In the genomic region with DNA sequence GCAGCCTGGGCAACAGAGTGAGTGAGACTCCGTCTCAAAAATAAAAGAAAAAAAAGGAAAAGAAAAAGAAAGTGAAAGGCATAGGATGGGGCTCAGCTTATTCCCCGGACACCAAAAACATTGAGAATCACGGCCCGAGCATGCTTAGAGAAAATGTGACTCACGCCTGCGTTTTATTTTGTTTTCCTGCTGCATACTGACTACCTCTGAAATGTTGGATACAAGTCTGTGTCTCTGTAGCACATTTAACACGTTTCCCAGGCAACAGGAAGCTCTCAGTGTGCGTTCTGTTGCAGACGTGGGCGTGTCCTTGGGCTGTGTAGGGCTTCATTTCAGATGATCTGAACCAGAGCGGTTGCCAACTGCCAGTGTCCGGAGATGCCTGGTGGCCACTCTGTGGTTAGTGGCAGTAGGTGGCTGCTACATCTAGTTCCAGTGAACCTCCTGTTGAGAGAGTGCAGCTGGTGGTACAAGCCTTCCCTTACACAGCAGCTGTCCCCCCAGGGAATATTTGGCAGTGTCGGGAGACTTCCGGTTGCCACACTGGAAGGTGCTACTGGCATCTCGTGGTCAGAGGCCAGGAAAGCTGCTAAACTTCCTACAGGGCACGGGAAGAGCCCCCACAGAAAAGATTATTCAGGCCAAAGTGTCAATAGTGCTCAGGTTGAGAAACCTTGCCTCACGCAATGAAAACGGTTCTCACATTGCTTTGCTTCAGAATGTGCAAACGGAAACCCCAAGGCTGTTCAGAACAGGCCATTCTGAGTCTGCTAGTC, we compare ENCODE assay signal across 8 cellular contexts. TPM values are rescaled to one million over a fixed set of nuclear protein-coding genes. Genes with fewer than 3 reads are reported as not detected.
A peak's percentile ranks its signal among the peaks of the same experiment; 100 is the strongest.
DNase-seq lines count a peak whose midpoint lies in the region; ATAC-seq and TF ChIP-seq lines count a peak whose summit lies in the region.

No MANE protein-coding gene starts in this region.

- H3K27ac ChIP-seq in OCI-LY1 (ENCODE audit: low read depth, low read length, poor library complexity, severe bottlenecking) (no peak overlapping the region), testis (peak overlapping the region; percentile 87 to 88)

- H4K20me1 ChIP-seq in OCI-LY1 (ENCODE audit: insufficient read depth, low read length): no peaks in the 10 kb centered on the region

- H3K79me2 ChIP-seq in OCI-LY1 (ENCODE audit: insufficient read depth, low read length): no peaks in the 10 kb centered on the region

- no peak for TF ChIP-seq POLR2A in testis (IDR thresholded peaks at IDR 0.05)

- peaks cover 12% of the 10 kb centered on the region for H3K4me1 ChIP-seq in OCI-LY1 (ENCODE audit: insufficient read depth, low read length, severe bottlenecking)
- H3K4me1 ChIP-seq in testis: peaks cover 57% of the 10 kb centered on the region

- H3K36me3 ChIP-seq in OCI-LY1 (ENCODE audit: insufficient read depth, low read length): no peaks in the 10 kb centered on the region
- H3K36me3 ChIP-seq in testis (ENCODE audit: low read depth, missing control alignments): no peaks in the 10 kb centered on the region

- H2AFZ ChIP-seq in OCI-LY1 (ENCODE audit: low read length): no peak overlapping the region

- H3K9me2 ChIP-seq in OCI-LY1 (ENCODE audit: low read depth, low read length): no peaks in the 10 kb centered on the region

- H3K4me2 ChIP-seq in OCI-LY1 (ENCODE audit: low read length): peak overlapping the region; percentile 57

- 24 to 27% methylated on average over 13 to 19 of the region's 19 CpGs for WGBS in testis, 2 donors

- intact Hi-C loops in testis (cut with DNase I; ENCODE audit: low total_unique reads): no loop called here

- peak; percentile 80 for ATAC-seq in GM18511 (IDR thresholded peaks at IDR 0.05; ENCODE audit: unreplicated experiment)
- peak; percentile 89 for ATAC-seq in HG03354 (IDR thresholded peaks at IDR 0.05; ENCODE audit: poor library complexity, severe bottlenecking, unreplicated experiment)

- H3K4me3 ChIP-seq in OCI-LY1 (ENCODE audit: low read depth, low read length, poor library complexity, severe bottlenecking) (peak overlapping the region; percentile 37), testis (no peak overlapping the region)

- H3K27me3 ChIP-seq in OCI-LY1 (ENCODE audit: insufficient read depth, low read length) (peaks cover 8% of the 10 kb centered on the region; the same call in 1 of the 2 replicates), testis (no peaks in the 10 kb centered on the region)

- TF ChIP-seq CTCF in OCI-LY1 (IDR thresholded peaks at IDR 0.05; ENCODE audit: low read length) (no peak), testis (IDR thresholded peaks at IDR 0.05) (no peak)

- H3K9me3 ChIP-seq in OCI-LY1 (ENCODE audit: low read length) (no peaks in the 10 kb centered on the region), testis (no peaks in the 10 kb centered on the region)

- H3F3A ChIP-seq in OCI-LY1 (ENCODE audit: insufficient read depth, low read length): no peaks in the 10 kb centered on the region

- peak; percentile 63 to 72 for DNase-seq in activated T-cell treated with anti-CD3 and anti-CD28 coated beads, Interleukin-2, amount 50 U/mL, for 48 hours
- peak; percentile 85 for DNase-seq in fibroblast of gingiva (ENCODE audit: low read depth)
- DNase-seq in nucleus accumbens (lab: John Stamatoyannopoulos, UW): peak in 41 of 56 donors; percentile 12 to 75 (median 46)
- peak; percentile 91 for DNase-seq in testis
- DNase-seq in NCI-H1105 treated with DMSO at 0.1 percent for 48 hours (lab: John Stamatoyannopoulos, UW): no peak

- H3K9ac ChIP-seq in OCI-LY1 (ENCODE audit: low read length): no peak overlapping the region

RNA-seq across cellular contexts. Expression of a gene that starts 3.0 kb away (rescaled TPM):
- total RNA-seq in testis: 10 to 100 TPM; 27.2 to 35.1 TPM
- 60.6 TPM for polyA plus RNA-seq in testis (ENCODE audit: insufficient read depth, low read depth, low replicate concordance)

RNA-seq across cellular contexts. Expression of a gene that starts 8.2 kb away (rescaled TPM):
- total RNA-seq in testis: 10 to 100 TPM; 12.7 to 55.0 TPM
- 112 TPM for polyA plus RNA-seq in testis (ENCODE audit: insufficient read depth, low read depth, low replicate concordance)
